In the genomic region with DNA sequence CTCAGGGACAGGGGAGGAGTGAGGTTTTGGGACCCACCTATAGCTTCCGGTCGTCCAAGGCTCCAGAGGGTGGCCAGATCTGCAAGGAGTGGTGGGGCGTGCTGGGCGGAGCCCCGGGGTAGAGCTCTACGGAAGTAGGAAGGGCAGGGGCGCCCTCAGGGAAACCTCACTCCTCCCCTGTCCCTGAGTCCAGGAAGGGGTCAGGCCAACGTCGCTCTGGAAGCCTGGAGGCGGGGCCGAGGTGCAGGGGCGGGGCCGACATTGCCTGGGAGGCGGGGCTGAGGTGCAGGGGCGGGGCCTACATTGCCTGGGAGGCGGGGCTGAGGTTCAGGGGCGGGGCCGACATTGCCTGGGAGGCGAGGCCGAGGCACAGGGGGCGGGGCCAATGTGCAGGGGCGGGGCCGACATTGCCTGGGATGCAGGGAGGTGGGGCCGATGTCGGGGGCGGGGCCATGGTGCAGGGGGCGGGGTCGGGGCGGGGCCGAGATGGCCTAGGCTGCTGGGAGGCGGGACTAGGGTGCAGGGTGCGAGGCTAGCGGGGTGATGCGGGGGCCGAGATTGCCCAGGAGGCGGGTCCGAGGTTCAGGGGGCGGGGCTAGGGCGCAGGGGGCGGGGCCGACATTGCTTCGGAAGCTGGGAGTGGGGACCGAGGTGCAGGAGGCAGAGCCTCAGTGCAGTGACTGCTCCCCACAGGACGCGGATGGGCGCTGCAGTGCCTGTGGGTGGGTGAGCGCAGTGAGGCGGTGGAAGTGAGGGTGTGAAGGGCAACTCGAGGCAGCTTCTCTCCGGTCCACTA, we compare ENCODE assay signal across 8 cellular contexts. TPM values are rescaled to one million over a fixed set of nuclear protein-coding genes. Genes with fewer than 3 reads are reported as not detected.
A peak's percentile ranks its signal among the peaks of the same experiment; 100 is the strongest.
DNase-seq lines count a peak whose midpoint lies in the region; ATAC-seq and TF ChIP-seq lines count a peak whose summit lies in the region.

No MANE protein-coding gene starts in this region.

- DNase-seq in H9 (peak; percentile 97), RPMI7951 (ENCODE audit: low read depth) (peak; percentile 23), glutamatergic neuron (peak; percentile 78), sigmoid colon (peak; percentile 92), middle frontal gyrus (ENCODE audit: extremely low spot score, low spot score) (no peak)

- no peak overlapping the region for H4K8ac ChIP-seq in H9 (replicated peaks; ENCODE audit: insufficient read length, low read depth, low read length)

- H2BK5ac ChIP-seq in H9 (ENCODE audit: insufficient read length, low read length): no peak overlapping the region

- H3K14ac ChIP-seq in H9 (ENCODE audit: insufficient read depth, low read length): no peak overlapping the region

- H2BK15ac ChIP-seq in H9 (ENCODE audit: low read depth, low read length): no peak overlapping the region

- H2AFZ ChIP-seq in H9 (ENCODE audit: low read length): no peak overlapping the region

- H3K9me3 ChIP-seq in H9 (ENCODE audit: control insufficient read depth, low read depth, low read length) (no peaks in the 10 kb centered on the region), sigmoid colon (no peaks in the 10 kb centered on the region)

- H3K4me3 ChIP-seq in sigmoid colon: peak overlapping the region in 3 of 4 donors; percentile 7 to 30 (median 18)

- intact Hi-C loops in sigmoid colon (cut with DNase I): no loop called here

- H2BK20ac ChIP-seq in H9 (ENCODE audit: low read depth, low read length, poor library complexity, severe bottlenecking): no peak overlapping the region

- H3K36me3 Mint-ChIP-seq in H9 (ENCODE audit: insufficient read depth in 1 of 3, low read depth in 3 of 3): peaks cover 0 to 5% (median 3%) of the 10 kb centered on the region in 3 experiments; a peak in 3 of 7 replicates
- no peaks in the 10 kb centered on the region for H3K36me3 Mint-ChIP-seq in activated T-helper 17 cell treated with anti-CD3 and anti-CD28 coated beads, Interleukin-2, amount 50 U/mL, for 72 hours (ENCODE audit: low read depth)
- no peaks in the 10 kb centered on the region for H3K36me3 Mint-ChIP-seq in glutamatergic neuron (ENCODE audit: unreplicated experiment)

- no peak overlapping the region for H2AK5ac ChIP-seq in H9 (ENCODE audit: insufficient read length, low read length)

- no peak for TF ChIP-seq POLR2A in sigmoid colon (IDR thresholded peaks at IDR 0.05)

- H3K27ac ChIP-seq in H9 (ENCODE audit: insufficient read length, low read depth, low read length): no peak overlapping the region
- H3K27ac ChIP-seq in sigmoid colon: peak overlapping the region in 1 of 4 donors; percentile 38

- H3K27me3 Mint-ChIP-seq in H9 (ENCODE audit: low read depth): peaks cover 19% of the 10 kb centered on the region
- peaks cover 5% of the 10 kb centered on the region for H3K27me3 Mint-ChIP-seq in activated T-helper 17 cell treated with anti-CD3 and anti-CD28 coated beads, Interleukin-2, amount 50 U/mL, for 72 hours
- peaks cover 6% of the 10 kb centered on the region for H3K27me3 Mint-ChIP-seq in glutamatergic neuron (ENCODE audit: unreplicated experiment)

- H3T11ph ChIP-seq in H9 (ENCODE audit: low read length): no peak overlapping the region

- no peaks in the 10 kb centered on the region for H3K79me1 ChIP-seq in H9 (ENCODE audit: insufficient read depth, low read depth, low read length, poor library complexity, severe bottlenecking)

- WGBS in H9 (ENCODE audit: extremely low coverage, insufficient read length, low lambda C conversion rate): no CpG with 5 or more reads among the region's 50 CpGs
- 5 to 8% methylated on average over 50 of the region's 50 CpGs for WGBS in sigmoid colon, 2 donors

- H3K79me2 ChIP-seq in H9 (ENCODE audit: insufficient read depth, low read length): no peaks in the 10 kb centered on the region

- TF ChIP-seq CTCF in H9 (conservative IDR thresholded peaks at IDR 0.05) (no peak), glutamatergic neuron (IDR thresholded peaks at IDR 0.05; ENCODE audit: partially characterized antibody, unreplicated experiment) (no peak), sigmoid colon (IDR thresholded peaks at IDR 0.05) (no peak)

- H3K9me3 Mint-ChIP-seq in H9: peaks cover 8 to 9% of the 10 kb centered on the region in 2 experiments
- H3K9me3 Mint-ChIP-seq in activated T-helper 17 cell treated with anti-CD3 and anti-CD28 coated beads, Interleukin-2, amount 50 U/mL, for 72 hours: no peaks in the 10 kb centered on the region
- H3K9me3 Mint-ChIP-seq in glutamatergic neuron (ENCODE audit: unreplicated experiment): peaks cover 5% of the 10 kb centered on the region

- peak; percentile 76 for ATAC-seq in activated T-helper 17 cell treated with anti-CD3 and anti-CD28 coated beads, Interleukin-2, amount 50 U/mL, for 72 hours (replicated peaks)
- no peak for ATAC-seq in GM19395 (IDR thresholded peaks at IDR 0.05; ENCODE audit: unreplicated experiment)
- no peak for ATAC-seq in GM18519 (IDR thresholded peaks at IDR 0.05; ENCODE audit: low FRiP score, unreplicated experiment)

- H3K27me3 ChIP-seq in H9 (ENCODE audit: insufficient read depth, low read length) (no peaks in the 10 kb centered on the region), sigmoid colon (peaks cover 0 to 28% (median 19%) of the 10 kb centered on the region in 3 donors)

- H3K56ac ChIP-seq in H9 (ENCODE audit: insufficient read length, low read depth, low read length): no peak overlapping the region

- no peak overlapping the region for H4K91ac ChIP-seq in H9 (ENCODE audit: insufficient read length, low read depth, low read length)

- no peak overlapping the region for H2BK12ac ChIP-seq in H9 (ENCODE audit: insufficient read length, low read depth, low read length)

- no peak overlapping the region for H3K4ac ChIP-seq in H9 (ENCODE audit: low read depth, low read length)

- H3K18ac ChIP-seq in H9 (ENCODE audit: insufficient read length, low read depth, low read length): peak overlapping the region; percentile 28

- peak overlapping the region; percentile 35 for H3K4me2 ChIP-seq in H9 (ENCODE audit: insufficient read depth, insufficient read length, low read length)

- no peaks in the 10 kb centered on the region for H3K23me2 ChIP-seq in H9 (ENCODE audit: insufficient read length, low read depth, low read length, poor library complexity, severe bottlenecking)

- H3K4me1 ChIP-seq in H9 (ENCODE audit: insufficient read depth, low read length): no peaks in the 10 kb centered on the region; the same call in 1 of the 2 replicates
- peaks cover 0 to 27% (median 12%) of the 10 kb centered on the region in 4 donors for H3K4me1 ChIP-seq in sigmoid colon

- H3K4me1 Mint-ChIP-seq in H9: peaks cover 3 to 7% of the 10 kb centered on the region in 2 experiments; a peak in 3 of 4 replicates
- H3K4me1 Mint-ChIP-seq in activated T-helper 17 cell treated with anti-CD3 and anti-CD28 coated beads, Interleukin-2, amount 50 U/mL, for 72 hours: no peaks in the 10 kb centered on the region
- H3K4me1 Mint-ChIP-seq in glutamatergic neuron (ENCODE audit: low read depth, unreplicated experiment): no peaks in the 10 kb centered on the region

- H3K27ac Mint-ChIP-seq in H9 (peak overlapping the region; percentile 63 to 90 (median 80); a peak in 4 of 7 replicates), glutamatergic neuron (ENCODE audit: unreplicated experiment) (no peak overlapping the region)
- H3K27ac Mint-ChIP-seq in activated T-helper 17 cell treated with anti-CD3 and anti-CD28 coated beads, Interleukin-2, amount 50 U/mL, for 72 hours: peak overlapping the region; percentile 16

- TF ChIP-seq EP300 in sigmoid colon (IDR thresholded peaks at IDR 0.05): no peak

- no peak overlapping the region for H2BK120ac ChIP-seq in H9 (ENCODE audit: low read depth, low read length, poor library complexity, severe bottlenecking)

- H3K23ac ChIP-seq in H9 (ENCODE audit: insufficient read length, low read depth, low read length): no peak overlapping the region

- no peaks in the 10 kb centered on the region for H4K20me1 ChIP-seq in H9 (ENCODE audit: control insufficient read depth, insufficient read depth, insufficient read length)

- H3K4me3 Mint-ChIP-seq in H9: peak overlapping the region; percentile 66 to 73
- H3K4me3 Mint-ChIP-seq in activated T-helper 17 cell treated with anti-CD3 and anti-CD28 coated beads, Interleukin-2, amount 50 U/mL, for 72 hours: peak overlapping the region; percentile 14
- H3K4me3 Mint-ChIP-seq in glutamatergic neuron (ENCODE audit: unreplicated experiment): no peak overlapping the region

- no peak overlapping the region for H4K5ac ChIP-seq in H9 (ENCODE audit: insufficient read length, low read depth, low read length)

- H3K9ac ChIP-seq in H9 (ENCODE audit: extremely low read depth, insufficient read length, low read length): no peak overlapping the region

- H3K36me3 ChIP-seq in sigmoid colon: no peaks in the 10 kb centered on the region

RNA-seq across cellular contexts. Expression of a gene that starts 4.9 kb away (rescaled TPM):
- total RNA-seq in H9 (2021) (18.5 and 23.6 TPM in 2 replicates), glutamatergic neuron (ENCODE audit: unreplicated experiment) (349 TPM), sigmoid colon (10 to 100 TPM; 30.4 to 91.4 (median 35.9) TPM)
- 0.10 TPM in 1 of 2 replicates, not detected in the other for total RNA-seq in RPMI7951 (2014; rRNA removed; shearing (Covaris generic))
- total RNA-seq in activated T-helper 17 cell treated with anti-CD3 and anti-CD28 coated beads, Interleukin-2, amount 50 U/mL, for 72 hours: under 1 TPM in 1 of 2 donors, not detected in 1; 0.26 TPM
- polyA plus RNA-seq in sigmoid colon: 10 to 100 TPM in 2 of 3 donors, 1 to 10 TPM in 1; 3.0 to 21.0 (median 12.5) TPM

RNA-seq across cellular contexts. Expression of a gene that starts 8.6 kb away (rescaled TPM):
- 0.22 TPM in 1 of 2 replicates, not detected in the other for total RNA-seq in H9 (2021)
- not detected in 2 replicates for total RNA-seq in RPMI7951 (2014; rRNA removed; shearing (Covaris generic))
- total RNA-seq in activated T-helper 17 cell treated with anti-CD3 and anti-CD28 coated beads, Interleukin-2, amount 50 U/mL, for 72 hours: not detected
- 0.78 TPM for total RNA-seq in glutamatergic neuron (ENCODE audit: unreplicated experiment)
- total RNA-seq in sigmoid colon: not detected
- under 1 TPM in 1 of 3 donors, not detected in 2; 0.15 TPM for polyA plus RNA-seq in sigmoid colon

RNA-seq across cellular contexts. Expression of a gene that starts 27.7 kb away (rescaled TPM):
- total RNA-seq in H9 (2021): 6.8 and 9.1 TPM in 2 replicates
- 4.4 and 19.8 TPM in 2 replicates for total RNA-seq in RPMI7951 (2014; rRNA removed; shearing (Covaris generic))
- 1 to 10 TPM; 7.0 to 9.1 TPM for total RNA-seq in activated T-helper 17 cell treated with anti-CD3 and anti-CD28 coated beads, Interleukin-2, amount 50 U/mL, for 72 hours
- 10.7 TPM for total RNA-seq in glutamatergic neuron (ENCODE audit: unreplicated experiment)
- 100 to 1,000 TPM in 2 of 4 donors, 10 to 100 TPM in 2; 35.7 to 118 (median 107) TPM for total RNA-seq in sigmoid colon
- polyA plus RNA-seq in sigmoid colon: 10 to 100 TPM in 1 of 3 donors, 1 to 10 TPM in 2; 1.6 to 17.8 (median 6.0) TPM

RNA-seq across cellular contexts. Expression of a gene that starts 40.8 kb away (rescaled TPM):
- total RNA-seq in H9 (2021) (78.0 and 81.9 TPM in 2 replicates), glutamatergic neuron (ENCODE audit: unreplicated experiment) (51.7 TPM), sigmoid colon (10 to 100 TPM; 39.2 to 57.1 (median 55.5) TPM)
- 29.3 and 48.7 TPM in 2 replicates for total RNA-seq in RPMI7951 (2014; rRNA removed; shearing (Covaris generic))
- total RNA-seq in activated T-helper 17 cell treated with anti-CD3 and anti-CD28 coated beads, Interleukin-2, amount 50 U/mL, for 72 hours: 100 to 1,000 TPM in 1 of 2 donors, 10 to 100 TPM in 1; 74.0 to 103 TPM
- 10 to 100 TPM; 33.5 to 58.8 (median 35.4) TPM for polyA plus RNA-seq in sigmoid colon

RNA-seq across cellular contexts. Expression of a gene that starts 47.1 kb away (rescaled TPM):
- total RNA-seq in H9 (2021) (0.44 and 0.83 TPM in 2 replicates), glutamatergic neuron (ENCODE audit: unreplicated experiment) (1.1 TPM), sigmoid colon (under 1 TPM in 1 of 4 donors, not detected in 3; 0.36 TPM)
- not detected in 2 replicates for total RNA-seq in RPMI7951 (2014; rRNA removed; shearing (Covaris generic))
- under 1 TPM; 0.45 to 0.50 TPM for total RNA-seq in activated T-helper 17 cell treated with anti-CD3 and anti-CD28 coated beads, Interleukin-2, amount 50 U/mL, for 72 hours
- polyA plus RNA-seq in sigmoid colon: 100 to 1,000 TPM; 266 to 456 (median 311) TPM

Comparison
In these comparisons a context has a peak if more than half of its experiments do, and no peak if none do; other contexts are left out.
1. RNA of a gene that starts 4.9 kb away (total RNA-seq): 349 TPM in glutamatergic neuron (single experiment), 30.4 to 91.4 TPM in sigmoid colon and 18.5 to 23.6 TPM in H9; 0.26 TPM in activated T-helper 17 cell treated with anti-CD3 and anti-CD28 coated beads, Interleukin-2, amount 50 U/mL, for 72 hours and 0.10 TPM in RPMI7951; every median in the first group is over 10 times any median in the second.